ENCODE assay signal across 31 cellular contexts in genomic region chr9:136209786-136210185, GRCh38. TPM values are rescaled to one million over a fixed set of nuclear protein-coding genes. Genes with fewer than 3 reads are reported as not detected.
DNase-seq lines count a peak whose midpoint lies in the region; ATAC-seq, FAIRE-seq and TF ChIP-seq lines count a peak whose summit lies in the region.
"Had no signal": no experiment of that assay in that cellular context is flagged by ENCODE, and none has a peak within 500 bp of the region (broad histone marks: within the 10 kb centered on the region; RNA-seq: fewer than 3 reads in every experiment).

No MANE protein-coding gene starts in this region.

- CTCF ChIA-PET in WTC11 (lab: Charles Lee), result interaction anchor here (0.9 to 1.2 kb wide), 7 partner anchors 14 to 132 kb away, joined by 3 to 8 read pairs (median 3); no protein-coding TSS in a partner anchor

- H3K9me3 ChIP-seq in OCI-LY1 (ENCODE audit: low read length) (peaks cover 6% of the 10 kb centered on the region; the same call in 1 of the 2 replicates), osteoblast (ENCODE audit: low read depth, low read length) (no peaks in the 10 kb centered on the region), pancreas (no peaks in the 10 kb centered on the region)
- H3K9me3 ChIP-seq: BE2C had no signal

- no peak overlapping the region for H3K4me3 ChIP-seq in OCI-LY1 (ENCODE audit: low read depth, low read length, poor library complexity, severe bottlenecking)
- no peak overlapping the region for H3K4me3 ChIP-seq in osteoblast (ENCODE audit: insufficient read depth, low read length)
- no peak overlapping the region for H3K4me3 ChIP-seq in pancreas
- H3K4me3 ChIP-seq: BLaER1, GM12878 had no signal

- ATAC-seq in WTC11, result no peak
- ATAC-seq in HG02840 (IDR thresholded peaks at IDR 0.05; ENCODE audit: low FRiP score, unreplicated experiment), result no peak
- no peak for ATAC-seq in pancreas
- no peak for ATAC-seq in GM18520 (IDR thresholded peaks at IDR 0.05; ENCODE audit: unreplicated experiment)
- ATAC-seq: GM12878 had no signal

- TF ChIP-seq CTCF in OCI-LY1 (IDR thresholded peaks at IDR 0.05; ENCODE audit: low read length), result no peak
- no peak for TF ChIP-seq CTCF in WTC11 (IDR thresholded peaks at IDR 0.05)
- TF ChIP-seq CTCF in osteoblast (IDR thresholded peaks at IDR 0.05; ENCODE audit: extremely low read depth, low read depth, low read length), result no peak
- TF ChIP-seq CTCF in pancreas (IDR thresholded peaks at IDR 0.05), result no peak

- intact Hi-C loops in pancreas (cut with DNase I), result no loop called here

- no peak for FAIRE-seq in pancreas (lab: Jason Lieb, UNC)
- FAIRE-seq: A204.1, GM12878, GM12892, GM18507 had no signal

- H2AFZ ChIP-seq in OCI-LY1 (ENCODE audit: low read length), result no peak overlapping the region
- H2AFZ ChIP-seq in osteoblast (ENCODE audit: low read length), result no peak overlapping the region

- H3K4me1 Mint-ChIP-seq in IgD-negative memory B cell (peaks cover 2 to 17% (median 6%) of the 10 kb centered on the region in 3 donors), WTC11 (no peaks in the 10 kb centered on the region)

- no peaks in the 10 kb centered on the region for H4K20me1 ChIP-seq in OCI-LY1 (ENCODE audit: insufficient read depth, low read length)
- H4K20me1 ChIP-seq in osteoblast (ENCODE audit: insufficient read depth, low read length), result peaks cover 22% of the 10 kb centered on the region

- H3F3A ChIP-seq in OCI-LY1 (ENCODE audit: insufficient read depth, low read length), result no peaks in the 10 kb centered on the region; the same call in 1 of the 2 replicates

- POLR2A ChIA-PET in WTC11 (lab: Charles Lee), result no interaction called here

- no peaks in the 10 kb centered on the region for H3K9me2 ChIP-seq in OCI-LY1 (ENCODE audit: low read depth, low read length)

- H3K27me3 Mint-ChIP-seq in IgD-negative memory B cell (peaks cover 7% of the 10 kb centered on the region), WTC11 (ENCODE audit: low read depth) (peaks cover 16% of the 10 kb centered on the region)

- H3K4me3 Mint-ChIP-seq in IgD-negative memory B cell (peak overlapping the region in 1 of 4 donors; percentile 45), WTC11 (no peak overlapping the region)
- H3K4me3 Mint-ChIP-seq: CD14-positive monocyte; CD4-positive, alpha-beta memory T cell; CD4-positive, CD25-positive, alpha-beta regulatory T cell; CD8-positive, alpha-beta memory T cell had no signal

- H3K36me3 Mint-ChIP-seq in IgD-negative memory B cell (peaks cover 6% of the 10 kb centered on the region), WTC11 (peaks cover 35% of the 10 kb centered on the region)

- peak overlapping the region in 2 of 3 donors; percentile 10 to 88 for H3K27ac Mint-ChIP-seq in IgD-negative memory B cell
- peak overlapping the region; percentile 50; the same call in 1 of the 2 replicates for H3K27ac Mint-ChIP-seq in WTC11
- H3K27ac Mint-ChIP-seq: CD14-positive monocyte; CD4-positive, alpha-beta memory T cell; CD8-positive, alpha-beta memory T cell had no signal

- H3K36me3 ChIP-seq in OCI-LY1 (ENCODE audit: insufficient read depth, low read length) (peaks cover 88% of the 10 kb centered on the region), osteoblast (ENCODE audit: insufficient read depth, low read length) (peaks cover 14% of the 10 kb centered on the region), pancreas (peaks cover 0 to 26% (median 1%) of the 10 kb centered on the region in 3 donors)

- H3K4me1 ChIP-seq in OCI-LY1 (ENCODE audit: insufficient read depth, low read length, severe bottlenecking) (peaks cover 57% of the 10 kb centered on the region), osteoblast (ENCODE audit: insufficient read depth, low read length) (no peaks in the 10 kb centered on the region), pancreas (no peaks in the 10 kb centered on the region)

- peaks cover under 1% of the 10 kb centered on the region; the same call in 1 of the 2 replicates for H3K27me3 ChIP-seq in OCI-LY1 (ENCODE audit: insufficient read depth, low read length)
- peaks cover under 1% of the 10 kb centered on the region for H3K27me3 ChIP-seq in osteoblast (ENCODE audit: insufficient read depth, low read length)
- H3K27me3 ChIP-seq in pancreas, result peaks cover 0 to 4% (median under 1%) of the 10 kb centered on the region in 4 donors
- H3K27me3 ChIP-seq: BE2C had no signal

- H3K9me3 Mint-ChIP-seq in IgD-negative memory B cell (no peaks in the 10 kb centered on the region), WTC11 (peaks cover 4% of the 10 kb centered on the region; the same call in 1 of the 2 replicates)
- H3K9me3 Mint-ChIP-seq: CD4-positive, alpha-beta memory T cell had no signal

- DNase-seq in WTC11 (ENCODE audit: low spot score), result no peak
- DNase-seq in osteoblast (ENCODE audit: insufficient read length, low spot score, missing footprints), result peak; percentile 84
- DNase-seq in pancreas, result no peak
- DNase-seq: 8988T; ACHN; BE2C; C1 segment of cervical spinal cord; CD4-positive, alpha-beta memory T cell; CD4-positive, CD25-positive, alpha-beta regulatory T cell; CD8-positive, alpha-beta memory T cell; COR-L47; DMS 273 treated with DMSO at 0.1 percent for 48 hours; DMS153; DMS53; DMS79; DND-41; EL; GDM1 had no signal

- H3K27ac ChIP-seq in OCI-LY1 (ENCODE audit: low read depth, low read length, poor library complexity, severe bottlenecking), result peak overlapping the region; percentile 86
- no peak overlapping the region for H3K27ac ChIP-seq in osteoblast (ENCODE audit: low read depth, low read length)
- no peak overlapping the region for H3K27ac ChIP-seq in pancreas
- H3K27ac ChIP-seq: BLaER1 had no signal

- 82 to 83% methylated on average over 17 of the region's 17 CpGs for WGBS in pancreas, 2 donors

- no peaks in the 10 kb centered on the region for H3K79me2 ChIP-seq in OCI-LY1 (ENCODE audit: insufficient read depth, low read length)
- no peaks in the 10 kb centered on the region for H3K79me2 ChIP-seq in osteoblast (ENCODE audit: insufficient read depth, low read length)

- H3K9ac ChIP-seq in OCI-LY1 (ENCODE audit: low read length), result no peak overlapping the region
- H3K9ac ChIP-seq: BLaER1 had no signal

- H3K4me2 ChIP-seq in OCI-LY1 (ENCODE audit: low read length) (no peak overlapping the region), osteoblast (ENCODE audit: insufficient read depth, low read length) (no peak overlapping the region)
- H3K4me2 ChIP-seq: BLaER1 had no signal

TF ChIP-seq in WTC11, 78 proteins besides CTCF, POLR2A, EP300 and RAD21 (continues in another document):
- TF ChIP-seq ZNF263 (CRISPR knock-in tag; IDR thresholded peaks at IDR 0.05; ENCODE audit: low read depth) (no peak), FOXJ3 (CRISPR knock-in tag; IDR thresholded peaks at IDR 0.05; ENCODE audit: borderline replicate concordance) (no peak), NFE2L1 (CRISPR knock-in tag; IDR thresholded peaks at IDR 0.05) (no peak), ZBTB21 (CRISPR knock-in tag; IDR thresholded peaks at IDR 0.05; ENCODE audit: borderline replicate concordance) (no peak), ARID4B (CRISPR knock-in tag; IDR thresholded peaks at IDR 0.05; ENCODE audit: borderline replicate concordance) (no peak), MLX (CRISPR knock-in tag; IDR thresholded peaks at IDR 0.05) (no peak), ZNF416 (CRISPR knock-in tag; IDR thresholded peaks at IDR 0.05) (no peak), SOX15 (CRISPR knock-in tag; IDR thresholded peaks at IDR 0.05) (no peak), MYBL2 (CRISPR knock-in tag; IDR thresholded peaks at IDR 0.05) (no peak), EMX1 (CRISPR knock-in tag; IDR thresholded peaks at IDR 0.05) (no peak), TEAD1 (CRISPR knock-in tag; IDR thresholded peaks at IDR 0.05) (no peak)

RNA-seq across cellular contexts. Expression of gene LHX3, which starts 4.9 kb away (rescaled TPM):
- polyA plus RNA-seq in IgD-negative memory B cell, result not detected
- 0.11 TPM in 1 of 3 replicates, not detected in the others for total RNA-seq in WTC11 (2021)
- under 0.01 TPM in 1 of 2 replicates, not detected in the other for total RNA-seq in osteoblast
- not detected for total RNA-seq in pancreas
- not detected for polyA plus RNA-seq in pancreas
- total RNA-seq: CD4-positive, alpha-beta memory T cell; CD4-positive, CD25-positive, alpha-beta regulatory T cell; CD8-positive, alpha-beta memory T cell; Daoy; G401; GM12878 had no signal
- polyA plus RNA-seq: AG04450; CD14-positive monocyte; CD4-positive, alpha-beta memory T cell; CD4-positive, CD25-positive, alpha-beta regulatory T cell; CD8-positive, alpha-beta memory T cell; GM12878 had no signal

RNA-seq across cellular contexts. Expression of gene QSOX2, which starts 35.8 kb away (rescaled TPM):
- 2.1 TPM for polyA plus RNA-seq in IgD-negative memory B cell
- total RNA-seq in WTC11 (2021), result 31.7 to 33.4 TPM (median 33.2 TPM) in 3 replicates
- 6.8 and 12.7 TPM in 2 replicates for total RNA-seq in osteoblast
- total RNA-seq in pancreas, result 10 to 100 TPM in 3 of 6 donors, 1 to 10 TPM in 3; 6.8 to 11.0 (median 10.4) TPM
- polyA plus RNA-seq in pancreas, result 10 to 100 TPM; 12.2 to 19.1 TPM
